Comparison of ENCODE assay signal across 13 cellular contexts in the genomic region with DNA sequence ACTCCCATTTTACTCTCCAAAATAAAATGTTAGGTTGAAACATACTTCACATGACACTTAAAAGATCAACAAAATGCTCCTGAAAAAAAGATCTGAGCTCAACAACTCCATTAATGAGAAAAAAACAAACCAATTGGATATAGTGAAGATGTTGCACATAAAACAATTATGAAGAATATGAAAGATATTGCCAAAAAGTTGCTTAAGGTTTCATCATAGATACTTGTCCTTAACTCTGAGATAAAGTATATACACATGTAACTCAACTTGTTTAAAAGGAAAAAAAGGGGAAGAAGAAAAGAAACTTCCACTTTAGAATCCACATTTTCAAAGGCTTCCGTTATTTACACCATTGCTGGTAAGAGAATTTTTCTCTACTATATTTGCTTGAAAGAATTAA. TPM values are rescaled to one million over a fixed set of nuclear protein-coding genes. Genes with fewer than 3 reads are reported as not detected.
DNase-seq lines count a peak whose midpoint lies in the region; ATAC-seq, FAIRE-seq and TF ChIP-seq lines count a peak whose summit lies in the region.
"Had no signal": no experiment of that assay in that cellular context is flagged by ENCODE, and none has a peak within 500 bp of the region (broad histone marks: within the 10 kb centered on the region; RNA-seq: fewer than 3 reads in every experiment).

No MANE protein-coding gene starts in this region.

- H3K36me3 ChIP-seq in small intestine (ENCODE audit: control insufficient read depth in 2 of 2, insufficient read depth in 2 of 2, low read length in 2 of 2) (no peaks in the 10 kb centered on the region), WERI-Rb-1 (peaks cover 4% of the 10 kb centered on the region; the same call in 1 of the 2 replicates)
- H3K36me3 ChIP-seq: prostate gland had no signal

- TF ChIP-seq CTCF in fibroblast of pulmonary artery (IDR thresholded peaks at IDR 0.05; ENCODE audit: low read length, missing control alignments) (no peak), WERI-Rb-1 (IDR thresholded peaks at IDR 0.05; ENCODE audit: low read depth, low read length) (no peak)

- no peak overlapping the region for H3K27ac ChIP-seq in small intestine (ENCODE audit: low read depth in 1 of 2, low read length in 1 of 2)
- H3K27ac ChIP-seq in WERI-Rb-1 = no peak overlapping the region
- H3K27ac ChIP-seq: prostate gland had no signal

- DNase-seq in activated CD4-positive, alpha-beta memory T cell treated with anti-CD3 and anti-CD28 coated beads for 36 hours = no peak
- DNase-seq in activated CD4-positive, alpha-beta memory T cell treated with anti-CD3 and anti-CD28 coated beads, Interleukin-2, amount 10 ng/mL, durations not matched to agents 7 days and 5 days = no peak
- peak; percentile 20 for DNase-seq in SIG-M5 (lab: John Stamatoyannopoulos, UW)
- DNase-seq in fibroblast of pulmonary artery (ENCODE audit: low read depth) = no peak
- DNase-seq in small intestine = no peak
- no peak for DNase-seq in WERI-Rb-1
- DNase-seq in NCI-H510A (lab: John Stamatoyannopoulos, UW) = no peak
- DNase-seq: activated CD4-positive, alpha-beta T cell treated with anti-CD3 and anti-CD28 coated beads for 1 hour; activated naive CD4-positive, alpha-beta T cell treated with anti-CD3 and anti-CD28 coated beads, Interleukin-2, amount 50 U/mL, for 16 hours; EL; NCI-H2171 treated with DMSO at 0.1 percent for 48 hours had no signal

- H3K27me3 Mint-ChIP-seq in activated CD4-positive, alpha-beta memory T cell treated with anti-CD3 and anti-CD28 coated beads for 36 hours = no peaks in the 10 kb centered on the region
- H3K27me3 Mint-ChIP-seq in activated CD4-positive, alpha-beta memory T cell treated with anti-CD3 and anti-CD28 coated beads, Interleukin-2, amount 10 ng/mL, durations not matched to agents 7 days and 5 days = peaks cover 16% of the 10 kb centered on the region

- H3K27me3 ChIP-seq in small intestine (ENCODE audit: control insufficient read depth in 2 of 2, insufficient read depth in 2 of 2, low read length in 2 of 2) = no peaks in the 10 kb centered on the region
- no peaks in the 10 kb centered on the region for H3K27me3 ChIP-seq in WERI-Rb-1 (ENCODE audit: insufficient read depth, low read depth, severe bottlenecking)

- peaks cover 41% of the 10 kb centered on the region for H3K4me1 Mint-ChIP-seq in activated CD4-positive, alpha-beta memory T cell treated with anti-CD3 and anti-CD28 coated beads for 36 hours (ENCODE audit: low read depth)
- H3K4me1 Mint-ChIP-seq in activated CD4-positive, alpha-beta memory T cell treated with anti-CD3 and anti-CD28 coated beads, Interleukin-2, amount 10 ng/mL, durations not matched to agents 7 days and 5 days = peaks cover 13% of the 10 kb centered on the region

- WGBS in small intestine, 3 donors = 77 to 100% (median 80%) methylated on average over 1 of the region's 1 CpG

- intact Hi-C loops in activated CD4-positive, alpha-beta memory T cell treated with anti-CD3 and anti-CD28 coated beads for 36 hours (cut with micrococcal nuclease) = loop anchor here (1.0 to 5.0 kb wide), 2 partner anchors 35 to 50 kb away; no protein-coding TSS in a partner anchor

- no peak overlapping the region for H3K27ac Mint-ChIP-seq in activated CD4-positive, alpha-beta memory T cell treated with anti-CD3 and anti-CD28 coated beads for 36 hours
- no peak overlapping the region for H3K27ac Mint-ChIP-seq in activated CD4-positive, alpha-beta memory T cell treated with anti-CD3 and anti-CD28 coated beads, Interleukin-2, amount 10 ng/mL, durations not matched to agents 7 days and 5 days

- H3K4me3 ChIP-seq in fibroblast of pulmonary artery (replicated peaks; ENCODE audit: low read depth, low read length) (peak overlapping the region; percentile 75), small intestine (ENCODE audit: low read depth in 1 of 2, low read length in 2 of 2) (no peak overlapping the region), WERI-Rb-1 (ENCODE audit: low read depth, low read length) (no peak overlapping the region)
- H3K4me3 ChIP-seq: prostate gland had no signal

- H3K9me3 ChIP-seq in small intestine (ENCODE audit: control insufficient read depth, low read depth) (no peaks in the 10 kb centered on the region), WERI-Rb-1 (ENCODE audit: severe bottlenecking) (no peaks in the 10 kb centered on the region)
- H3K9me3 ChIP-seq: prostate gland had no signal

- FAIRE-seq in small intestine (lab: Jason Lieb, UNC) = peak; percentile 68

- H3K36me3 Mint-ChIP-seq in activated CD4-positive, alpha-beta memory T cell treated with anti-CD3 and anti-CD28 coated beads for 36 hours = peaks cover 13% of the 10 kb centered on the region
- H3K36me3 Mint-ChIP-seq in activated CD4-positive, alpha-beta memory T cell treated with anti-CD3 and anti-CD28 coated beads, Interleukin-2, amount 10 ng/mL, durations not matched to agents 7 days and 5 days (ENCODE audit: low read depth) = no peaks in the 10 kb centered on the region

- peak overlapping the region; percentile 76 for H3K4me3 Mint-ChIP-seq in activated CD4-positive, alpha-beta memory T cell treated with anti-CD3 and anti-CD28 coated beads for 36 hours
- H3K4me3 Mint-ChIP-seq in activated CD4-positive, alpha-beta memory T cell treated with anti-CD3 and anti-CD28 coated beads, Interleukin-2, amount 10 ng/mL, durations not matched to agents 7 days and 5 days = no peak overlapping the region

- CTCF ChIA-PET in activated CD4-positive, alpha-beta memory T cell treated with anti-CD3 and anti-CD28 coated beads for 36 hours (lab: Charles Lee) = interaction anchor here (1.3 to 3.5 kb wide), 5 partner anchors 49 to 135 kb away, joined by 3 to 16 read pairs (median 10); no protein-coding TSS in a partner anchor
- CTCF ChIA-PET in activated CD4-positive, alpha-beta memory T cell treated with anti-CD3 and anti-CD28 coated beads, Interleukin-2, amount 10 ng/mL, durations not matched to agents 7 days and 5 days (lab: Charles Lee) = interaction anchor here (1.3 to 1.9 kb wide), 3 partner anchors 10 to 72 kb away, joined by 3 to 10 read pairs (median 3); no protein-coding TSS in a partner anchor

- POLR2A ChIA-PET in activated CD4-positive, alpha-beta memory T cell treated with anti-CD3 and anti-CD28 coated beads for 36 hours (lab: Charles Lee) = no interaction called here
- POLR2A ChIA-PET in activated CD4-positive, alpha-beta memory T cell treated with anti-CD3 and anti-CD28 coated beads, Interleukin-2, amount 10 ng/mL, durations not matched to agents 7 days and 5 days (lab: Charles Lee) = no interaction called here

- H3K9me3 Mint-ChIP-seq in activated CD4-positive, alpha-beta memory T cell treated with anti-CD3 and anti-CD28 coated beads for 36 hours = no peaks in the 10 kb centered on the region
- H3K9me3 Mint-ChIP-seq in activated CD4-positive, alpha-beta memory T cell treated with anti-CD3 and anti-CD28 coated beads, Interleukin-2, amount 10 ng/mL, durations not matched to agents 7 days and 5 days = no peaks in the 10 kb centered on the region

- H3K4me1 ChIP-seq in small intestine (ENCODE audit: control insufficient read depth in 2 of 2, insufficient read depth in 1 of 2, low read depth in 1 of 2, low read length in 1 of 2) = peaks cover 2 to 3% of the 10 kb centered on the region in 2 donors
- H3K4me1 ChIP-seq: prostate gland had no signal

- no peak for ATAC-seq in GM21423 (IDR thresholded peaks at IDR 0.05; ENCODE audit: unreplicated experiment)

RNA-seq across cellular contexts. Expression of gene AFAP1, which starts 2.7 kb away (rescaled TPM):
- 10 to 100 TPM; 37.7 to 38.4 TPM for total RNA-seq in activated CD4-positive, alpha-beta memory T cell treated with anti-CD3 and anti-CD28 coated beads for 36 hours
- total RNA-seq in activated CD4-positive, alpha-beta memory T cell treated with anti-CD3 and anti-CD28 coated beads, Interleukin-2, amount 10 ng/mL, durations not matched to agents 7 days and 5 days = 1 to 10 TPM; 5.9 to 6.5 TPM
- polyA plus RNA-seq in small intestine = 1 to 10 TPM; 2.2 to 9.6 (median 3.8) TPM

Comparison
In these comparisons a context has a peak if more than half of its experiments do, and no peak if none do; other contexts are left out.
1. RNA of gene AFAP1, which starts 2.7 kb away (total RNA-seq): 37.7 to 38.4 TPM in activated CD4-positive, alpha-beta memory T cell treated with anti-CD3 and anti-CD28 coated beads for 36 hours; 5.9 to 6.5 TPM in activated CD4-positive, alpha-beta memory T cell treated with anti-CD3 and anti-CD28 coated beads, Interleukin-2, amount 10 ng/mL, durations not matched to agents 7 days and 5 days; every median in the first group is over 4 times any median in the second.